ENCODE assay signal across 1 cellular context in the genomic region with DNA sequence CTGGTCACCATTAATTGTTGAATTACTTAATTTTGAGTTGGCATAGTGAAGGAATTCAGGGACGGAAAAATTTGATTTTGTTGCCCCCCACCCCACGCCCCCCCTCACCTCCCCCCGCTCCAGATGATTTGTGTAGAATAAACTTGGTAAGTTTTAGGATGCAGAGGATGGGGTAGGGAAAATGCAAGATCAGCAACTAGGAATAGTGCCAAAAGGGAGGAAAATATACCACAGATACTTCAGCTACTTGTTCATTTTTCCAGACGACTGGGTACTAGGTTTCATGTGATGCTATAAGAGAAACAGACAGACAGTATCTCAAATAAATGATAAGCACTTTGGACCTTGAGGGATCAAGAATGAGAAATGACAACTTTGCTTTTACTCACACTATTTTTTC.
TF ChIP-seq lines count a peak whose summit lies in the region.

No MANE protein-coding gene starts in this region.

TF ChIP-seq in GM23338, 12 proteins besides CTCF, POLR2A, EP300 and RAD21 (continued from another document):
- TF ChIP-seq, protein P1, sequence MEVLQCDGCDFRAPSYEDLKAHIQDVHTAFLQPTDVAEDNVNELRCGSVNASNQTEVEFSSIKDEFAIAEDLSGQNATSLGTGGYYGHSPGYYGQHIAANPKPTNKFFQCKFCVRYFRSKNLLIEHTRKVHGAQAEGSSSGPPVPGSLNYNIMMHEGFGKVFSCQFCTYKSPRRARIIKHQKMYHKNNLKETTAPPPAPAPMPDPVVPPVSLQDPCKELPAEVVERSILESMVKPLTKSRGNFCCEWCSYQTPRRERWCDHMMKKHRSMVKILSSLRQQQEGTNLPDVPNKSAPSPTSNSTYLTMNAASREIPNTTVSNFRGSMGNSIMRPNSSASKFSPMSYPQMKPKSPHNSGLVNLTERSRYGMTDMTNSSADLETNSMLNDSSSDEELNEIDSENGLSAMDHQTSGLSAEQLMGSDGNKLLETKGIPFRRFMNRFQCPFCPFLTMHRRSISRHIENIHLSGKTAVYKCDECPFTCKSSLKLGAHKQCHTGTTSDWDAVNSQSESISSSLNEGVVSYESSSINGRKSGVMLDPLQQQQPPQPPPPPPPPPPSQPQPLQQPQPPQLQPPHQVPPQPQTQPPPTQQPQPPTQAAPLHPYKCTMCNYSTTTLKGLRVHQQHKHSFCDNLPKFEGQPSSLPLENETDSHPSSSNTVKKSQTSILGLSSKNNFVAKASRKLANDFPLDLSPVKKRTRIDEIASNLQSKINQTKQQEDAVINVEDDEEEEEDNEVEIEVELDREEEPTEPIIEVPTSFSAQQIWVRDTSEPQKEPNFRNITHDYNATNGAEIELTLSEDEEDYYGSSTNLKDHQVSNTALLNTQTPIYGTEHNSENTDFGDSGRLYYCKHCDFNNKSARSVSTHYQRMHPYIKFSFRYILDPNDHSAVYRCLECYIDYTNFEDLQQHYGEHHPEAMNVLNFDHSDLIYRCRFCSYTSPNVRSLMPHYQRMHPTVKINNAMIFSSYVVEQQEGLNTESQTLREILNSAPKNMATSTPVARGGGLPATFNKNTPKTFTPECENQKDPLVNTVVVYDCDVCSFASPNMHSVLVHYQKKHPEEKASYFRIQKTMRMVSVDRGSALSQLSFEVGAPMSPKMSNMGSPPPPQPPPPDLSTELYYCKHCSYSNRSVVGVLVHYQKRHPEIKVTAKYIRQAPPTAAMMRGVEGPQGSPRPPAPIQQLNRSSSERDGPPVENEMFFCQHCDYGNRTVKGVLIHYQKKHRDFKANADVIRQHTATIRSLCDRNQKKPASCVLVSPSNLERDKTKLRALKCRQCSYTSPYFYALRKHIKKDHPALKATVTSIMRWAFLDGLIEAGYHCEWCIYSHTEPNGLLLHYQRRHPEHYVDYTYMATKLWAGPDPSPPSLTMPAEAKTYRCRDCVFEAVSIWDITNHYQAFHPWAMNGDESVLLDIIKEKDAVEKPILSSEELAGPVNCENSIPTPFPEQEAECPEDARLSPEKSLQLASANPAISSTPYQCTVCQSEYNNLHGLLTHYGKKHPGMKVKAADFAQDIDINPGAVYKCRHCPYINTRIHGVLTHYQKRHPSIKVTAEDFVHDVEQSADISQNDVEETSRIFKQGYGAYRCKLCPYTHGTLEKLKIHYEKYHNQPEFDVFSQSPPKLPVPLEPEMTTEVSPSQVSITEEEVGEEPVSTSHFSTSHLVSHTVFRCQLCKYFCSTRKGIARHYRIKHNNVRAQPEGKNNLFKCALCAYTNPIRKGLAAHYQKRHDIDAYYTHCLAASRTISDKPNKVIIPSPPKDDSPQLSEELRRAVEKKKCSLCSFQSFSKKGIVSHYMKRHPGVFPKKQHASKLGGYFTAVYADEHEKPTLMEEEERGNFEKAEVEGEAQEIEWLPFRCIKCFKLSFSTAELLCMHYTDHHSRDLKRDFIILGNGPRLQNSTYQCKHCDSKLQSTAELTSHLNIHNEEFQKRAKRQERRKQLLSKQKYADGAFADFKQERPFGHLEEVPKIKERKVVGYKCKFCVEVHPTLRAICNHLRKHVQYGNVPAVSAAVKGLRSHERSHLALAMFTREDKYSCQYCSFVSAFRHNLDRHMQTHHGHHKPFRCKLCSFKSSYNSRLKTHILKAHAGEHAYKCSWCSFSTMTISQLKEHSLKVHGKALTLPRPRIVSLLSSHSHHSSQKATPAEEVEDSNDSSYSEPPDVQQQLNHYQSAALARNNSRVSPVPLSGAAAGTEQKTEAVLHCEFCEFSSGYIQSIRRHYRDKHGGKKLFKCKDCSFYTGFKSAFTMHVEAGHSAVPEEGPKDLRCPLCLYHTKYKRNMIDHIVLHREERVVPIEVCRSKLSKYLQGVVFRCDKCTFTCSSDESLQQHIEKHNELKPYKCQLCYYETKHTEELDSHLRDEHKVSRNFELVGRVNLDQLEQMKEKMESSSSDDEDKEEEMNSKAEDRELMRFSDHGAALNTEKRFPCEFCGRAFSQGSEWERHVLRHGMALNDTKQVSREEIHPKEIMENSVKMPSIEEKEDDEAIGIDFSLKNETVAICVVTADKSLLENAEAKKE (CRISPR knock-in tag; IDR thresholded peaks at IDR 0.05) = no peak
TF ChIP-seq in GM23338: peak in this region for 0.
